18 cellular contexts compared by ENCODE assay signal in the genomic region with DNA sequence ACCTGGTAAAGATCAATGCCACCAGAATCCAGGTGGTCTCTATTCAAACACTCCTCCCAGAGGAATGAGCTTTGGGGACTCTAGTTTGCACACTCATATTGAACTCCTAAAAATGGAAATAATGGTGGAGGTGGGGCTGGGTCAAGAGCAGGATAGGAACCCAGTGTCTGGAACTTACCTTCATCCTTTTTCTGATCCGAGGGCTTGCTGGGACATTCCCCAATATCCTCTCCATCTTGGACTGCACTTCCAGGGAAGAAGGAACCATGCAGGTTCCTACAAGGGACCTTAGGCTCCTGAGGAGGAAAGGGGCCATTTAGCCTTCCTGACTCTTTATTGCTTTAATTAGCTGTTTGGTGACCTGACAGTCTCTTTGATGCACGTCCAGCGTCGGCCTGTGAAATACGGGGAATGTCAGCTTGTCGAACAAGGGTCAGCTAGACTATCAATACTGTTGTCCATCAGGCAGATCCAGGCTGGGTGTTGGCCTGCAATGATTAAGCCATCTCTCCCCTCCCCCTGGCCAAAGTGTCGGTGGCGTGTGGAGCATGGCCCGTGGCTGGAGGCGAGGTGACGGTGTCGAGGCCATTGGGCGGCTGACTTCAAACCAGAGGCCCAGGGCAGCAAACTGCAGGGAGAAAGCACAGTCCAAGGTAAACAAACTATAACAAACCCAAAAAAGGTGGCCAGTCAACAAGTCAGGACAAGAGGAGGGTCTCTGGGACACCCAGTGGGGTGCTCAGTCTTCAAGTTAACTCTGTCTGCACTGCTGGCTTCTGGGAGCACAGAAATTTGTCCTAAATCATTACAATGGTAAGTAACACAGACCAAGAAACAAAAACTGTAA.
DNase-seq lines count a peak whose midpoint lies in the region; ATAC-seq and TF ChIP-seq lines count a peak whose summit lies in the region.
"Had no signal": no experiment of that assay in that cellular context is flagged by ENCODE, and none has a peak within 500 bp of the region (broad histone marks: within the 10 kb centered on the region; RNA-seq: fewer than 3 reads in every experiment).

No MANE protein-coding gene starts in this region.

- peak overlapping the region; percentile 50 for H3K27ac ChIP-seq in hepatocyte
- H3K27ac ChIP-seq in right lobe of liver = peak overlapping the region; percentile 63 to 90 (median 77)
- H3K27ac ChIP-seq in colonic mucosa = no peak overlapping the region
- H3K27ac ChIP-seq: BLaER1 had no signal

- H3K27me3 ChIP-seq in hepatocyte (no peaks in the 10 kb centered on the region), right lobe of liver (no peaks in the 10 kb centered on the region), colonic mucosa (no peaks in the 10 kb centered on the region)
- H3K27me3 ChIP-seq: BLaER1 had no signal

- WGBS in hepatocyte (ENCODE audit: low lambda C conversion rate, missing lambda C conversion rate) = 62% methylated on average over 13 of the region's 13 CpGs
- 39% methylated on average over 11 of the region's 13 CpGs for WGBS in right lobe of liver (ENCODE audit: insufficient coverage, low coverage, low lambda C conversion rate, missing lambda C conversion rate)

- H3K9me3 ChIP-seq in hepatocyte (ENCODE audit: low read depth) = no peaks in the 10 kb centered on the region
- no peaks in the 10 kb centered on the region for H3K9me3 ChIP-seq in right lobe of liver
- no peaks in the 10 kb centered on the region for H3K9me3 ChIP-seq in colonic mucosa
- H3K9me3 ChIP-seq: BLaER1 had no signal

- no peaks in the 10 kb centered on the region for H3K79me2 ChIP-seq in hepatocyte

- ATAC-seq in right lobe of liver (peak; percentile 72 to 86 (median 82)), HG03432 (IDR thresholded peaks at IDR 0.05; ENCODE audit: unreplicated experiment) (no peak)
- ATAC-seq: CD8-positive, alpha-beta T cell; HCT116; K562 had no signal

- H3K4me3 ChIP-seq in hepatocyte (no peak overlapping the region), right lobe of liver (peak overlapping the region in 2 of 3 donors; percentile 20 to 21), colonic mucosa (no peak overlapping the region)
- H3K4me3 ChIP-seq: BLaER1, K562 had no signal

- no peak for TF ChIP-seq POLR2A in right lobe of liver (IDR thresholded peaks at IDR 0.05)

- TF ChIP-seq CTCF in hepatocyte (IDR thresholded peaks at IDR 0.05; ENCODE audit: poor library complexity) (no peak), right lobe of liver (IDR thresholded peaks at IDR 0.05) (no peak), colonic mucosa (IDR thresholded peaks at IDR 0.05) (no peak)

- no peak overlapping the region for H3K9ac ChIP-seq in colonic mucosa (ENCODE audit: low read depth in 2 of 2, low read length in 2 of 2)
- H3K9ac ChIP-seq: BLaER1 had no signal

- peak; percentile 38 for DNase-seq in ELF-1 (ENCODE audit: low read depth, low spot score)
- peak; percentile 61 for DNase-seq in hepatocyte (ENCODE audit: low spot score)
- DNase-seq in right lobe of liver = peak; percentile 90 to 97 (median 95)
- DNase-seq in posterior vena cava (ENCODE audit: low spot score) = no peak
- no peak for DNase-seq in colonic mucosa
- no peak for DNase-seq in GM19238 (ENCODE audit: insufficient read length, low spot score)
- DNase-seq: 8988T; Calu3; CD8-positive, alpha-beta T cell; DND-41; EL; GOT3; H7; HFFc6 had no signal

- intact Hi-C loops in right lobe of liver (cut with DNase I) = no loop called here
- intact Hi-C loops in posterior vena cava (cut with DNase I) = no loop called here
- intact Hi-C loops in colonic mucosa (cut with DNase I) = no loop called here

- H3K4me2 ChIP-seq in hepatocyte = no peak overlapping the region
- H3K4me2 ChIP-seq: BLaER1 had no signal

- no peaks in the 10 kb centered on the region for H3K36me3 ChIP-seq in hepatocyte (replicated peaks; ENCODE audit: insufficient read depth, low read depth)
- H3K36me3 ChIP-seq in right lobe of liver = no peaks in the 10 kb centered on the region
- H3K36me3 ChIP-seq in colonic mucosa = no peaks in the 10 kb centered on the region
- H3K36me3 ChIP-seq: BLaER1 had no signal

- no peaks in the 10 kb centered on the region for H4K20me1 ChIP-seq in hepatocyte (ENCODE audit: insufficient read depth, poor library complexity, severe bottlenecking)
- H4K20me1 ChIP-seq: BLaER1 had no signal

- H3K4me1 ChIP-seq in hepatocyte (ENCODE audit: insufficient read depth) (no peaks in the 10 kb centered on the region), right lobe of liver (peaks cover 0 to 49% (median 11%) of the 10 kb centered on the region in 4 donors), colonic mucosa (no peaks in the 10 kb centered on the region)
- H3K4me1 ChIP-seq: BLaER1 had no signal

- H2AFZ ChIP-seq in hepatocyte = no peak overlapping the region

- no peaks in the 10 kb centered on the region for H3K9me2 ChIP-seq in hepatocyte (replicated peaks; ENCODE audit: insufficient read depth)

Comparison
In these comparisons a context has a peak if more than half of its experiments do, and no peak if none do; other contexts are left out.
1. DNase-seq: peak in ELF-1 (single experiment), hepatocyte (single experiment) and right lobe of liver (3 of 3); none in posterior vena cava (single experiment), colonic mucosa (single experiment) and GM19238 (single experiment).
2. H3K4me3 ChIP-seq: peak in right lobe of liver (2 of 3); none in hepatocyte (single experiment) and colonic mucosa (single experiment).